14 cellular contexts compared by ENCODE assay signal in genomic region chr2:151619337-151619989, GRCh38.
DNase-seq lines count a peak whose midpoint lies in the region; ATAC-seq, FAIRE-seq and TF ChIP-seq lines count a peak whose summit lies in the region.
"Had no signal": no experiment of that assay in that cellular context is flagged by ENCODE, and none has a peak within 500 bp of the region (broad histone marks: within the 10 kb centered on the region; RNA-seq: fewer than 3 reads in every experiment).

No MANE protein-coding gene starts in this region.

- no peaks in the 10 kb centered on the region for H4K20me1 ChIP-seq in GM23338 (replicated peaks; ENCODE audit: insufficient read depth)
- H4K20me1 ChIP-seq in OCI-LY3 (ENCODE audit: insufficient read depth, low read length): no peaks in the 10 kb centered on the region

- DNase-seq in GM23338 (ENCODE audit: low spot score): no peak
- peak; percentile 42 for DNase-seq in non-pigmented ciliary epithelial cell (ENCODE audit: low read depth)
- DNase-seq in activated CD8-positive, alpha-beta T cell treated with anti-CD3 and anti-CD28 coated beads, Interleukin-2, amount 10 ng/mL, durations not matched to agents 7 days and 5 days: no peak
- DNase-seq in HuH-7 (ENCODE audit: low spot score): no peak
- DNase-seq in breast epithelium (ENCODE audit: low spot score in 2 of 2): no peak
- DNase-seq: activated CD4-positive, alpha-beta T cell treated with anti-CD3 and anti-CD28 coated beads, Interleukin-2, amount 50 U/mL, for 4 hours; CD8-positive, alpha-beta T cell; Kasumi-1; left ventricle myocardium inferior; stimulated activated naive CD8-positive, alpha-beta T cell treated with anti-CD3 and anti-CD28 coated beads, Interleukin-15, amount 100 ng/mL, for 72 hours had no signal

- H3K27me3 ChIP-seq in GM23338 (ENCODE audit: insufficient read depth) (no peaks in the 10 kb centered on the region), OCI-LY3 (ENCODE audit: low read depth, low read length) (no peaks in the 10 kb centered on the region), breast epithelium (no peaks in the 10 kb centered on the region)

- ATAC-seq in GM23338 (no peak), GM18870 (IDR thresholded peaks at IDR 0.05; ENCODE audit: unreplicated experiment) (no peak)
- no peak for ATAC-seq in activated CD8-positive, alpha-beta T cell treated with anti-CD3 and anti-CD28 coated beads, Interleukin-2, amount 10 ng/mL, durations not matched to agents 7 days and 5 days
- ATAC-seq: CD8-positive, alpha-beta T cell; stimulated activated naive CD8-positive, alpha-beta T cell treated with anti-CD3 and anti-CD28 coated beads, Interleukin-15, amount 100 ng/mL, for 72 hours had no signal

- H3K9me3 ChIP-seq in OCI-LY3 (ENCODE audit: insufficient read depth, low read length) (no peaks in the 10 kb centered on the region), breast epithelium (no peaks in the 10 kb centered on the region)
- H3K9me3 ChIP-seq: left ventricle myocardium inferior had no signal

- H3F3A ChIP-seq in GM23338 (replicated peaks; ENCODE audit: low read depth): no peaks in the 10 kb centered on the region

- CTCF ChIA-PET in activated CD8-positive, alpha-beta T cell treated with anti-CD3 and anti-CD28 coated beads, Interleukin-2, amount 10 ng/mL, durations not matched to agents 7 days and 5 days (lab: Charles Lee): no interaction called here

- H3K36me3 Mint-ChIP-seq in GM23338 (ENCODE audit: low read depth): no peaks in the 10 kb centered on the region
- peaks cover 4% of the 10 kb centered on the region for H3K36me3 Mint-ChIP-seq in activated CD8-positive, alpha-beta T cell treated with anti-CD3 and anti-CD28 coated beads, Interleukin-2, amount 10 ng/mL, durations not matched to agents 7 days and 5 days (ENCODE audit: low read depth)
- H3K36me3 Mint-ChIP-seq: CD8-positive, alpha-beta T cell had no signal

- H3K4me3 Mint-ChIP-seq in GM23338: no peak overlapping the region
- H3K4me3 Mint-ChIP-seq in activated CD8-positive, alpha-beta T cell treated with anti-CD3 and anti-CD28 coated beads, Interleukin-2, amount 10 ng/mL, durations not matched to agents 7 days and 5 days: no peak overlapping the region
- H3K4me3 Mint-ChIP-seq: CD8-positive, alpha-beta T cell; stimulated activated naive CD8-positive, alpha-beta T cell treated with anti-CD3 and anti-CD28 coated beads, Interleukin-15, amount 100 ng/mL, for 72 hours had no signal

- no peaks in the 10 kb centered on the region for H3K9me3 Mint-ChIP-seq in GM23338
- no peaks in the 10 kb centered on the region for H3K9me3 Mint-ChIP-seq in activated CD8-positive, alpha-beta T cell treated with anti-CD3 and anti-CD28 coated beads, Interleukin-2, amount 10 ng/mL, durations not matched to agents 7 days and 5 days (ENCODE audit: insufficient read depth)
- H3K9me3 Mint-ChIP-seq: CD8-positive, alpha-beta T cell; stimulated activated naive CD8-positive, alpha-beta T cell treated with anti-CD3 and anti-CD28 coated beads, Interleukin-15, amount 100 ng/mL, for 72 hours had no signal

- no peak overlapping the region for H3K4me3 ChIP-seq in GM23338
- H3K4me3 ChIP-seq in OCI-LY3 (ENCODE audit: low read length): peak overlapping the region; percentile 68
- no peak overlapping the region for H3K4me3 ChIP-seq in breast epithelium
- H3K4me3 ChIP-seq: left ventricle myocardium inferior had no signal

- TF ChIP-seq CTCF in GM23338 (conservative IDR thresholded peaks at IDR 0.05; ENCODE audit: low read depth in 2 of 2) (no peak), OCI-LY3 (IDR thresholded peaks at IDR 0.05; ENCODE audit: low read depth, low read length) (no peak), breast epithelium (IDR thresholded peaks at IDR 0.05) (no peak)

- no peaks in the 10 kb centered on the region for H3K9me2 ChIP-seq in GM23338 (ENCODE audit: insufficient read depth)

- H3K4me1 ChIP-seq in GM23338 (ENCODE audit: insufficient read depth) (no peaks in the 10 kb centered on the region), OCI-LY3 (ENCODE audit: low read length) (peaks cover 12% of the 10 kb centered on the region), breast epithelium (no peaks in the 10 kb centered on the region)
- H3K4me1 ChIP-seq: left ventricle myocardium inferior had no signal

- H3K4me1 Mint-ChIP-seq in GM23338: no peaks in the 10 kb centered on the region
- H3K4me1 Mint-ChIP-seq in activated CD8-positive, alpha-beta T cell treated with anti-CD3 and anti-CD28 coated beads, Interleukin-2, amount 10 ng/mL, durations not matched to agents 7 days and 5 days (ENCODE audit: low read depth): peaks cover 13% of the 10 kb centered on the region

- H3K4me2 ChIP-seq in GM23338 (no peak overlapping the region), OCI-LY3 (ENCODE audit: low read length) (peak overlapping the region; percentile 70)

- no peaks in the 10 kb centered on the region for H3K79me2 ChIP-seq in GM23338 (replicated peaks; ENCODE audit: insufficient read depth)
- H3K79me2 ChIP-seq in OCI-LY3 (ENCODE audit: low read length): no peaks in the 10 kb centered on the region

- peak; percentile 23 for FAIRE-seq in endometrium (lab: Jason Lieb, UNC)
- FAIRE-seq: colon had no signal

- intact Hi-C loops in breast epithelium (cut with DNase I; ENCODE audit: low total_unique reads): no loop called here

- peak overlapping the region; percentile 21; the same call in 1 of the 2 replicates for H3K27ac Mint-ChIP-seq in GM23338
- no peak overlapping the region for H3K27ac Mint-ChIP-seq in activated CD8-positive, alpha-beta T cell treated with anti-CD3 and anti-CD28 coated beads, Interleukin-2, amount 10 ng/mL, durations not matched to agents 7 days and 5 days
- H3K27ac Mint-ChIP-seq: CD8-positive, alpha-beta T cell; stimulated activated naive CD8-positive, alpha-beta T cell treated with anti-CD3 and anti-CD28 coated beads, Interleukin-15, amount 100 ng/mL, for 72 hours had no signal

- H3K27me3 Mint-ChIP-seq in GM23338 (ENCODE audit: insufficient read depth, low read depth, poor library complexity): no peaks in the 10 kb centered on the region
- no peaks in the 10 kb centered on the region for H3K27me3 Mint-ChIP-seq in activated CD8-positive, alpha-beta T cell treated with anti-CD3 and anti-CD28 coated beads, Interleukin-2, amount 10 ng/mL, durations not matched to agents 7 days and 5 days (ENCODE audit: low read depth)
- H3K27me3 Mint-ChIP-seq: stimulated activated naive CD8-positive, alpha-beta T cell treated with anti-CD3 and anti-CD28 coated beads, Interleukin-15, amount 100 ng/mL, for 72 hours had no signal

- POLR2A ChIA-PET in activated CD8-positive, alpha-beta T cell treated with anti-CD3 and anti-CD28 coated beads, Interleukin-2, amount 10 ng/mL, durations not matched to agents 7 days and 5 days (lab: Charles Lee): no interaction called here

- H3K27ac ChIP-seq in GM23338 (ENCODE audit: low read depth): no peak overlapping the region
- H3K27ac ChIP-seq in OCI-LY3 (ENCODE audit: low read length): no peak overlapping the region
- no peak overlapping the region for H3K27ac ChIP-seq in breast epithelium
- H3K27ac ChIP-seq: left ventricle myocardium inferior had no signal

- peak overlapping the region; percentile 7; the same call in 1 of the 2 replicates for H3K9ac ChIP-seq in OCI-LY3 (ENCODE audit: low read length)

- H2AFZ ChIP-seq in GM23338: no peak overlapping the region
- H2AFZ ChIP-seq in OCI-LY3 (ENCODE audit: low read depth, low read length): no peak overlapping the region

- TF ChIP-seq POLR2A in breast epithelium (IDR thresholded peaks at IDR 0.05): no peak

- H3K36me3 ChIP-seq in GM23338 (ENCODE audit: insufficient read depth): no peaks in the 10 kb centered on the region
- H3K36me3 ChIP-seq in OCI-LY3 (replicated peaks; ENCODE audit: low read depth, low read length): no peaks in the 10 kb centered on the region
- H3K36me3 ChIP-seq in breast epithelium: no peaks in the 10 kb centered on the region
- H3K36me3 ChIP-seq: left ventricle myocardium inferior had no signal

TF ChIP-seq in GM23338, 12 proteins besides CTCF, POLR2A, EP300 and RAD21 (continues in another document):
- no peak for TF ChIP-seq ZNF331 (CRISPR knock-in tag; IDR thresholded peaks at IDR 0.05; ENCODE audit: low read depth)
